Comparison of ENCODE assay signal across 19 cellular contexts in the genomic region with DNA sequence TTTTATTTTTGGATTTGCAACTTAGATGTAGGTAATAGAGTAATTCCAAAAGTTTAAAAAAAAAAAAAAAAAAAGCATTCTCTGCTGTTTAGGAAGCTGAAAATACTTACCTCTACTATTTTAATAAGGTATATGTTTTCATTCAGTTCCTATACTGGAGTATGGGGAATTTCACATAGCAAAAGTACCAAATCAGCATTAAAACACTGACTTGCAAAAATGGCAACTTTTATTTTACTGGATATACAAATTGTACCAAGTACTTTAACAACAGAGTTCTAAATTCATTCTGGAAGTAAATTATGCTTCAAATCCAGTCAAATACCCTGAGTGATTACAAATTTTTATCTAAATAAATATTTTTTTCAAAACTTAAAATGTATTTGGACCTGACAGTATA.
DNase-seq lines count a peak whose midpoint lies in the region; ATAC-seq, FAIRE-seq and TF ChIP-seq lines count a peak whose summit lies in the region.
"Had no signal": no experiment of that assay in that cellular context is flagged by ENCODE, and none has a peak within 500 bp of the region (broad histone marks: within the 10 kb centered on the region; RNA-seq: fewer than 3 reads in every experiment).

No MANE protein-coding gene starts in this region.

- H2AFZ ChIP-seq in SK-N-SH (ENCODE audit: low read depth) (peak overlapping the region; percentile 44; the same call in 1 of the 2 replicates), astrocyte (ENCODE audit: low read depth, low read length) (no peak overlapping the region)
- H2AFZ ChIP-seq: PC-9 had no signal

- H3K27me3 Mint-ChIP-seq in astrocyte (ENCODE audit: low read depth, unreplicated experiment): no peaks in the 10 kb centered on the region

- no peak for TF ChIP-seq EP300 in SK-N-SH (IDR thresholded peaks at IDR 0.05; ENCODE audit: borderline replicate concordance in 1 of 2, low read depth in 1 of 2, low read length in 1 of 2)

- H3K4me1 ChIP-seq in SK-N-SH (ENCODE audit: control insufficient read depth in 1 of 2, insufficient read depth in 2 of 2, low read depth in 1 of 2, low read length in 1 of 2): peaks cover 17 to 30% of the 10 kb centered on the region in 2 experiments; a peak in 3 of 4 replicates
- peaks cover 39% of the 10 kb centered on the region for H3K4me1 ChIP-seq in astrocyte (ENCODE audit: insufficient read depth, low read length)
- peaks cover 8% of the 10 kb centered on the region for H3K4me1 ChIP-seq in lower lobe of right lung
- H3K4me1 ChIP-seq in testis: peaks cover 27% of the 10 kb centered on the region

- H3K4me2 ChIP-seq in SK-N-SH: peak overlapping the region; percentile 59
- peak overlapping the region; percentile 79 for H3K4me2 ChIP-seq in astrocyte (ENCODE audit: low read length)
- H3K4me2 ChIP-seq: PC-9 had no signal

- no peaks in the 10 kb centered on the region for H3K9me3 Mint-ChIP-seq in astrocyte (ENCODE audit: unreplicated experiment)
- H3K9me3 Mint-ChIP-seq: activated T-cell treated with anti-CD3 and anti-CD28 coated beads, Interleukin-2, amount 50 U/mL, for 24 hours; immature natural killer cell had no signal

- CTCF ChIA-PET in SK-N-SH (lab: Yijun Ruan, JAX): interaction anchor here (1.6 to 2.0 kb wide), 2 partner anchors 14 to 96 kb away, joined by 5 read pairs; no protein-coding TSS in a partner anchor

- H3K9me2 ChIP-seq in SK-N-SH: no peaks in the 10 kb centered on the region

- H3K36me3 Mint-ChIP-seq in astrocyte (ENCODE audit: low read depth, unreplicated experiment): no peaks in the 10 kb centered on the region
- H3K36me3 Mint-ChIP-seq: immature natural killer cell had no signal

- H3K27me3 ChIP-seq in SK-N-SH (ENCODE audit: insufficient read depth): no peaks in the 10 kb centered on the region
- H3K27me3 ChIP-seq in astrocyte (ENCODE audit: insufficient read depth, low read length): no peaks in the 10 kb centered on the region
- no peaks in the 10 kb centered on the region for H3K27me3 ChIP-seq in lower lobe of right lung (ENCODE audit: low read depth)
- H3K27me3 ChIP-seq in testis: no peaks in the 10 kb centered on the region

- no peak for ATAC-seq in SK-N-SH treated with all-trans-retinoic acid at 6 μM for 48 hours
- ATAC-seq in lower lobe of right lung: no peak
- no peak for ATAC-seq in GM21737 (IDR thresholded peaks at IDR 0.05; ENCODE audit: unreplicated experiment)
- ATAC-seq in HG03139 (IDR thresholded peaks at IDR 0.05; ENCODE audit: unreplicated experiment): no peak

- no peaks in the 10 kb centered on the region for H3K36me3 ChIP-seq in SK-N-SH (replicated peaks in 1 of 2; ENCODE audit: control insufficient read depth in 1 of 2, insufficient read depth in 2 of 2, low read length in 1 of 2)
- H3K36me3 ChIP-seq in astrocyte (ENCODE audit: insufficient read depth, low read length): no peaks in the 10 kb centered on the region
- H3K36me3 ChIP-seq in lower lobe of right lung: no peaks in the 10 kb centered on the region
- no peaks in the 10 kb centered on the region for H3K36me3 ChIP-seq in testis (ENCODE audit: low read depth, missing control alignments)
- H3K36me3 ChIP-seq: HAP-1 had no signal

- no peaks in the 10 kb centered on the region for H4K20me1 ChIP-seq in SK-N-SH (ENCODE audit: insufficient read depth)
- H4K20me1 ChIP-seq in astrocyte (ENCODE audit: insufficient read depth, low read length): no peaks in the 10 kb centered on the region

- H3K4me3 Mint-ChIP-seq in astrocyte (ENCODE audit: unreplicated experiment): no peak overlapping the region
- H3K4me3 Mint-ChIP-seq: activated T-cell treated with anti-CD3 and anti-CD28 coated beads, Interleukin-2, amount 50 U/mL, for 24 hours; T-helper 17 cell had no signal

- peaks cover 61% of the 10 kb centered on the region for H3K79me2 ChIP-seq in SK-N-SH (ENCODE audit: insufficient read depth)
- H3K79me2 ChIP-seq in astrocyte (ENCODE audit: insufficient read depth, low read length): peaks cover 64% of the 10 kb centered on the region

- DNase-seq in SK-N-SH (no peak), astrocyte (ENCODE audit: low read depth) (no peak), lower lobe of right lung (no peak), testis (no peak), midbrain (lab: John Stamatoyannopoulos, UW) (no peak)
- DNase-seq: activated CD4-positive, alpha-beta T cell treated with anti-CD3 and anti-CD28 coated beads for 4 hours; activated T-cell treated with anti-CD3 and anti-CD28 coated beads, Interleukin-2, amount 50 U/mL, for 24 hours; COR-L47; immature natural killer cell; NCI-H1048; NCI-H2227 treated with DMSO at 0.1 percent for 48 hours; PC-9; retina; T-helper 17 cell had no signal

- H3K27ac ChIP-seq in SK-N-SH (ENCODE audit: low read depth in 2 of 2, low read length in 1 of 2): peak overlapping the region; percentile 92 to 97
- peak overlapping the region; percentile 91 for H3K27ac ChIP-seq in astrocyte (ENCODE audit: low read depth, low read length)
- H3K27ac ChIP-seq in lower lobe of right lung: peak overlapping the region; percentile 80
- H3K27ac ChIP-seq in testis: peak overlapping the region; percentile 45 to 59
- H3K27ac ChIP-seq: 22Rv1, PC-9 had no signal

- H3K9me3 ChIP-seq in SK-N-SH (no peaks in the 10 kb centered on the region), astrocyte (ENCODE audit: insufficient read depth, low read depth, low read length) (no peaks in the 10 kb centered on the region), lower lobe of right lung (no peaks in the 10 kb centered on the region), testis (no peaks in the 10 kb centered on the region)
- H3K9me3 ChIP-seq: HAP-1 had no signal

- H3K9ac ChIP-seq in SK-N-SH (peak overlapping the region; percentile 79; the same call in 1 of the 2 replicates), astrocyte (ENCODE audit: low read length) (peak overlapping the region; percentile 73)

- peak overlapping the region in 1 of 2 experiments; percentile 41; a peak in 2 of 4 replicates for H3K4me3 ChIP-seq in SK-N-SH (ENCODE audit: low read depth in 2 of 2, low read length in 1 of 2)
- peak overlapping the region; percentile 21 for H3K4me3 ChIP-seq in astrocyte (ENCODE audit: insufficient read depth, low read depth, low read length)
- no peak overlapping the region for H3K4me3 ChIP-seq in lower lobe of right lung
- H3K4me3 ChIP-seq in testis: no peak overlapping the region
- H3K4me3 ChIP-seq: HAP-1, PC-9 had no signal

- TF ChIP-seq RAD21 in SK-N-SH (IDR thresholded peaks at IDR 0.05; ENCODE audit: low read length): no peak

- POLR2A ChIA-PET in SK-N-SH (lab: Yijun Ruan, JAX): no interaction called here

- no peak for TF ChIP-seq POLR2A in testis (IDR thresholded peaks at IDR 0.05)

- no peak for TF ChIP-seq CTCF in SK-N-SH (IDR thresholded peaks at IDR 0.05)
- TF ChIP-seq CTCF in astrocyte (IDR thresholded peaks at IDR 0.05; ENCODE audit: insufficient read depth, low read depth, low read length): no peak
- no peak for TF ChIP-seq CTCF in lower lobe of right lung (IDR thresholded peaks at IDR 0.05)
- no peak for TF ChIP-seq CTCF in testis (IDR thresholded peaks at IDR 0.05)

- FAIRE-seq in astrocyte (lab: Jason Lieb, UNC): no peak

- H3K27ac Mint-ChIP-seq in astrocyte (ENCODE audit: unreplicated experiment): no peak overlapping the region
- H3K27ac Mint-ChIP-seq: activated T-cell treated with anti-CD3 and anti-CD28 coated beads, Interleukin-2, amount 50 U/mL, for 24 hours; T-helper 17 cell had no signal

- H3F3A ChIP-seq in SK-N-SH (replicated peaks; ENCODE audit: insufficient read depth): peaks cover 35% of the 10 kb centered on the region

- H3K4me1 Mint-ChIP-seq in astrocyte (ENCODE audit: low read depth, unreplicated experiment): peaks cover 43% of the 10 kb centered on the region

- intact Hi-C loops in lower lobe of right lung (cut with DNase I) (no loop called here), testis (cut with DNase I; ENCODE audit: low total_unique reads) (no loop called here)

TF ChIP-seq in SK-N-SH, 30 proteins besides CTCF, POLR2A, EP300 and RAD21:
- TF ChIP-seq RFX5 (IDR thresholded peaks at IDR 0.05; ENCODE audit: low read length) (no peak), MAX (IDR thresholded peaks at IDR 0.05; ENCODE audit: low read depth) (no peak), EZH2phosphoT487 (IDR thresholded peaks at IDR 0.05; ENCODE audit: borderline replicate concordance, low read depth) (no peak)

TF ChIP-seq in SK-N-SH treated with all-trans-retinoic acid at 6 μM for 48 hours, 23 proteins besides CTCF, POLR2A, EP300 and RAD21:
- TF ChIP-seq CSDC2 (CRISPR knock-in tag; IDR thresholded peaks at IDR 0.05): no peak
TF ChIP-seq in SK-N-SH treated with all-trans-retinoic acid at 6 μM for 48 hours: peak in this region for 0.
